18 cellular contexts compared by ENCODE assay signal in the genomic region with DNA sequence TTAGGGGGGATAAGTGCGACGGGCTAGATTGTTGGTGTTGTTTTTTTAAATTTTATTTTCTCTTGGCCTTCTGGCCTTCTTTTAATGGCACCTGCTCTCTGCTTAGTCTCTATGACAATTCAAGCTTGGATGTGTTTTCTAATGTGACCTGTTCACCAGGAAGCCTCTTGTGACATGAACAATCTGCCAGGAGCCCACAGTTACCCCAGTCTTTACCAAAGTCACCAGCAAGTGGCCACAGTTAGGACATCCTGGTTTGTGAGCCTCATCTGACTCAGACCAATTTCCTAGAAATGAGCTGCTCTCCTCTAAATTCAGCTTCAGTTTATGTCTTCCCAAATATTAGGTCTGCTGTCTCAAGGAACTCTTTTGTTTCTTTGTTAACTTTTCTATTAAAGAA.
"Had no signal": no experiment of that assay in that cellular context is flagged by ENCODE, and none has a peak within 500 bp of the region (broad histone marks: within the 10 kb centered on the region; RNA-seq: fewer than 3 reads in every experiment).

No MANE protein-coding gene starts in this region.

- H3K27me3 Mint-ChIP-seq: dendritic cell treated with granulocyte-macrophage colony-stimulating factor and Interleukin-4, amounts not matched to agents 40 ng/mL and 50 ng/mL, for 4 days; effector memory CD8-positive, alpha-beta T cell; naive thymus-derived CD8-positive, alpha-beta T cell; progenitor cell of endocrine pancreas had no signal

- FAIRE-seq: small intestine had no signal

- DNase-seq: effector memory CD8-positive, alpha-beta T cell; gastrocnemius medialis; islet precursor cell; mammary epithelial cell; naive thymus-derived CD8-positive, alpha-beta T cell; nucleus accumbens; ovary; right cardiac atrium; small intestine; stimulated activated CD4-positive, alpha-beta T cell treated with anti-CD3 and anti-CD28 coated beads, Interleukin-12 subunit alpha, Interleukin-12 subunit beta, amount 100 ng/mL, for 4 hours; stimulated activated naive CD4-positive, alpha-beta T cell; tibial artery; upper lobe of left lung; uterus had no signal

- H3K9me3 Mint-ChIP-seq: dendritic cell treated with granulocyte-macrophage colony-stimulating factor and Interleukin-4, amounts not matched to agents 40 ng/mL and 50 ng/mL, for 4 days; effector memory CD8-positive, alpha-beta T cell; naive thymus-derived CD8-positive, alpha-beta T cell; neural progenitor cell had no signal

- H3K4me3 Mint-ChIP-seq: dendritic cell treated with granulocyte-macrophage colony-stimulating factor and Interleukin-4, amounts not matched to agents 40 ng/mL and 50 ng/mL, for 4 days; effector memory CD8-positive, alpha-beta T cell; neural progenitor cell had no signal

- ATAC-seq: effector memory CD8-positive, alpha-beta T cell; gastrocnemius medialis; left lobe of liver; naive thymus-derived CD8-positive, alpha-beta T cell; right cardiac atrium had no signal

- H3K27ac Mint-ChIP-seq: dendritic cell treated with granulocyte-macrophage colony-stimulating factor and Interleukin-4, amounts not matched to agents 40 ng/mL and 50 ng/mL, for 4 days; effector memory CD8-positive, alpha-beta T cell; neural progenitor cell; progenitor cell of endocrine pancreas had no signal
